ENCODE assay signal across 9 cellular contexts in genomic region chr11:34749666-34750659, GRCh38.
DNase-seq lines count a peak whose midpoint lies in the region; TF ChIP-seq lines count a peak whose summit lies in the region.
"Had no signal": no experiment of that assay in that cellular context is flagged by ENCODE, and none has a peak within 500 bp of the region (broad histone marks: within the 10 kb centered on the region; RNA-seq: fewer than 3 reads in every experiment).

No MANE protein-coding gene starts in this region.

- TF ChIP-seq CTCF in AG04450 (IDR thresholded peaks at IDR 0.05; ENCODE audit: low read depth, low read length) (no peak), esophagus squamous epithelium (IDR thresholded peaks at IDR 0.05) (no peak), mesothelial cell of epicardium (IDR thresholded peaks at IDR 0.05; ENCODE audit: unreplicated experiment) (no peak)

- H3K27ac ChIP-seq in AG04450 (ENCODE audit: low read depth, low read length) = no peak overlapping the region
- peak overlapping the region; percentile 80 to 87 (median 84) for H3K27ac ChIP-seq in esophagus squamous epithelium
- H3K27ac ChIP-seq: BLaER1 treated with 17β-estradiol and CSF1 and Interleukin-3, amounts not matched to agents 10 nM and 100 nM had no signal

- H3K4me3 ChIP-seq in AG04450 (ENCODE audit: low read depth, low read length) (no peak overlapping the region), esophagus squamous epithelium (peak overlapping the region in 1 of 4 donors; percentile 0)
- H3K4me3 ChIP-seq: BLaER1 treated with 17β-estradiol and CSF1 and Interleukin-3, amounts not matched to agents 10 nM and 100 nM had no signal

- WGBS in esophagus squamous epithelium, 2 donors = 27 to 55% methylated on average over 8 of the region's 8 CpGs

- H3K27me3 ChIP-seq in AG04450 (ENCODE audit: control insufficient read depth, insufficient read depth, low read length) = peaks cover 2% of the 10 kb centered on the region
- no peaks in the 10 kb centered on the region for H3K27me3 ChIP-seq in esophagus squamous epithelium
- H3K27me3 ChIP-seq: BLaER1 treated with 17β-estradiol and CSF1 and Interleukin-3, amounts not matched to agents 10 nM and 100 nM had no signal

- H3K27me3 Mint-ChIP-seq in mesothelial cell of epicardium (ENCODE audit: low read depth) = no peaks in the 10 kb centered on the region

- POLR2A ChIA-PET in AG04450 (lab: Yijun Ruan, JAX) = interaction anchor here (0.7 to 1.0 kb wide), 2 partner anchors 8 to 135 kb away, joined by 3 to 4 read pairs; no protein-coding TSS in a partner anchor

- peak in 1 of 4 donors; percentile 12 for TF ChIP-seq POLR2A in esophagus squamous epithelium (IDR thresholded peaks at IDR 0.05)

- H3K36me3 Mint-ChIP-seq in mesothelial cell of epicardium = peaks cover 32% of the 10 kb centered on the region

- H3K9me3 ChIP-seq in AG04450 (ENCODE audit: control insufficient read depth, insufficient read depth, low read length) (no peaks in the 10 kb centered on the region), esophagus squamous epithelium (no peaks in the 10 kb centered on the region)
- H3K9me3 ChIP-seq: BLaER1 treated with 17β-estradiol and CSF1 and Interleukin-3, amounts not matched to agents 10 nM and 100 nM had no signal

- CTCF ChIA-PET in AG04450 (lab: Charles Lee) = interaction anchor here (0.6 kb wide), 1 partner anchor 141 kb away, joined by 3 read pairs; no protein-coding TSS in a partner anchor

- peaks cover 2% of the 10 kb centered on the region for H3K4me1 Mint-ChIP-seq in mesothelial cell of epicardium

- no peak overlapping the region for H3K27ac Mint-ChIP-seq in mesothelial cell of epicardium

- H3K36me3 ChIP-seq in esophagus squamous epithelium = no peaks in the 10 kb centered on the region
- H3K36me3 ChIP-seq: BLaER1 treated with 17β-estradiol and CSF1 and Interleukin-3, amounts not matched to agents 10 nM and 100 nM had no signal

- intact Hi-C loops in esophagus squamous epithelium (cut with DNase I) = no loop called here

- DNase-seq in AG04450 (ENCODE audit: low read depth, low spot score) = peak; percentile 57
- DNase-seq in NCI-H226 = peak; percentile 83
- no peak for DNase-seq in esophagus squamous epithelium (lab: John Stamatoyannopoulos, UW)
- DNase-seq in mucosa of gallbladder (ENCODE audit: low spot score) = peak; percentile 63
- no peak for DNase-seq in NCI-H1694 treated with DMSO at 0.1 percent for 48 hours (lab: John Stamatoyannopoulos, UW)
- no peak for DNase-seq in SKM-1 (lab: John Stamatoyannopoulos, UW; ENCODE audit: unreplicated experiment)
- DNase-seq in mesothelial cell of epicardium (ENCODE audit: low spot score in 2 of 2, unreplicated experiment in 2 of 2) = no peak
- DNase-seq in NCI-H748 treated with DMSO at 0.1 percent for 48 hours (lab: John Stamatoyannopoulos, UW) = no peak

- H3K9me3 Mint-ChIP-seq in mesothelial cell of epicardium = peaks cover 5% of the 10 kb centered on the region

- H3K4me1 ChIP-seq in esophagus squamous epithelium = peaks cover 15 to 99% (median 35%) of the 10 kb centered on the region in 3 donors
- H3K4me1 ChIP-seq: BLaER1 treated with 17β-estradiol and CSF1 and Interleukin-3, amounts not matched to agents 10 nM and 100 nM had no signal

- no peak overlapping the region for H3K4me3 Mint-ChIP-seq in mesothelial cell of epicardium

Comparison
In these comparisons a context has a peak if more than half of its experiments do, and no peak if none do; other contexts are left out.
1. DNase-seq: peak in AG04450 (single experiment), NCI-H226 (single experiment) and mucosa of gallbladder (single experiment); none in esophagus squamous epithelium (single experiment), NCI-H1694 treated with DMSO at 0.1 percent for 48 hours (single experiment), SKM-1 (single experiment), mesothelial cell of epicardium (0 of 2) and NCI-H748 treated with DMSO at 0.1 percent for 48 hours (single experiment).